8 cellular contexts compared by ENCODE assay signal in the genomic region with DNA sequence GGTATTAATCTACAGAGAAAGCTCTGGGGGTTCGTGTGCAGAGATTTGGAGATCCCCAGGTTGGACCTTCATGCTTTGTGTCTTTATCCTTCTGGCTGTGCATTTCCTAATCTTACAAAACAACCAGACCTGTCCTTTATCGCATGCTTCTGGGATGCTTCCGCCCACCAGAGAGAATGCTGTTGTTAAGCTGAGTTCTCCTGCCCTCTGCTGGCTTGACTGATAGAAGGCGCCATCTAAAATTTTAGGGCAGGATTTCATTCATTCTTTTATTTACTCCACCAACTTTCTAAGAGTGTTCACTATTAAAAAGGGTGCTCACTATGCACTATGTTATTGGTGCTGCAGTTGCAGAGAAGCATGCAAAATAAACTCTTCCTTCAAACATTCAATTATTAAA. TPM values are rescaled to one million over a fixed set of nuclear protein-coding genes. Genes with fewer than 3 reads are reported as not detected.
A peak's percentile ranks its signal among the peaks of the same experiment; 100 is the strongest.
DNase-seq lines count a peak whose midpoint lies in the region; ATAC-seq, FAIRE-seq and TF ChIP-seq lines count a peak whose summit lies in the region.

No MANE protein-coding gene starts in this region.

- no peak overlapping the region for H3K27ac Mint-ChIP-seq in immature natural killer cell

- FAIRE-seq in K562 (lab: Jason Lieb, UNC), result peak; percentile 89

- H2AFZ ChIP-seq in OCI-LY1 (ENCODE audit: low read length), result no peak overlapping the region
- H2AFZ ChIP-seq in K562 (ENCODE audit: low read depth, low read length), result no peak overlapping the region

- BruUV-seq in K562 (replicated peaks; lab: Mats Ljungman, UMichigan), result no TSS peak

- no peaks in the 10 kb centered on the region for H3K4me1 Mint-ChIP-seq in immature natural killer cell

- H3K4me3 Mint-ChIP-seq in immature natural killer cell, result no peak overlapping the region

- H4K20me1 ChIP-seq in OCI-LY1 (ENCODE audit: insufficient read depth, low read length), result no peaks in the 10 kb centered on the region
- no peaks in the 10 kb centered on the region for H4K20me1 ChIP-seq in K562 (replicated peaks; ENCODE audit: control insufficient read depth, insufficient read depth, low read length)

- ATAC-seq in HG03521 (IDR thresholded peaks at IDR 0.05; ENCODE audit: unreplicated experiment) (peak; percentile 48), K562 (peak; percentile 93)

- CTCF ChIA-PET in K562 (lab: Yijun Ruan, JAX; ENCODE audit: low intra/inter-chr PET ratio), result interaction anchor here (0.6 to 5.2 kb wide), 11 partner anchors 36 to 1695 kb away, joined by 3 to 147 read pairs (median 4); no protein-coding TSS in a partner anchor

- no peak overlapping the region for H3K9ac ChIP-seq in OCI-LY1 (ENCODE audit: low read length)
- H3K9ac ChIP-seq in K562 (ENCODE audit: insufficient read depth in 1 of 2, low read depth in 2 of 2, low read length in 2 of 2), result no peak overlapping the region

- POLR2A ChIA-PET in K562 (lab: Yijun Ruan, JAX), result interaction anchor here (0.9 to 2.8 kb wide), 2 partner anchors 9 to 359 kb away, joined by 3 to 15 read pairs; no protein-coding TSS in a partner anchor

- in situ Hi-C loops in K562 (cut with MboI), result loop anchor here (5.0 kb wide), 2 partner anchors 362 to 452 kb away; no protein-coding TSS in a partner anchor

- H3K9me3 ChIP-seq in OCI-LY1 (ENCODE audit: low read length), result no peaks in the 10 kb centered on the region
- no peaks in the 10 kb centered on the region for H3K9me3 ChIP-seq in K562 (replicated peaks; ENCODE audit: control insufficient read depth, insufficient read depth, low read depth, low read length)
- no peaks in the 10 kb centered on the region for H3K9me3 ChIP-seq in effector memory CD4-positive, alpha-beta T cell (ENCODE audit: control insufficient read depth, low read length)

- no peaks in the 10 kb centered on the region for H3F3A ChIP-seq in OCI-LY1 (ENCODE audit: insufficient read depth, low read length)

- no peaks in the 10 kb centered on the region for H3K36me3 ChIP-seq in OCI-LY1 (ENCODE audit: insufficient read depth, low read length)
- H3K36me3 ChIP-seq in K562 (ENCODE audit: control insufficient read depth, insufficient read depth, low read length), result no peaks in the 10 kb centered on the region
- H3K36me3 ChIP-seq in effector memory CD4-positive, alpha-beta T cell (ENCODE audit: control insufficient read depth, insufficient read depth, low read length), result no peaks in the 10 kb centered on the region

- no peaks in the 10 kb centered on the region for H3K9me2 ChIP-seq in OCI-LY1 (ENCODE audit: low read depth, low read length)

- H3K36me3 Mint-ChIP-seq in immature natural killer cell, result no peaks in the 10 kb centered on the region

- peaks cover 0 to 1% (median 0%) of the 10 kb centered on the region in 6 donors for H3K9me3 Mint-ChIP-seq in immature natural killer cell

- H3K4me1 ChIP-seq in OCI-LY1 (ENCODE audit: insufficient read depth, low read length, severe bottlenecking), result peaks cover 4% of the 10 kb centered on the region
- peaks cover 0 to 4% of the 10 kb centered on the region in 2 experiments; a peak in 1 of 5 replicates for H3K4me1 ChIP-seq in K562 (replicated peaks in 1 of 2; ENCODE audit: control insufficient read depth in 2 of 2, insufficient read depth in 2 of 2, low read length in 2 of 2)
- H3K4me1 ChIP-seq in effector memory CD4-positive, alpha-beta T cell (ENCODE audit: control insufficient read depth, insufficient read depth, low read length, poor library complexity, severe bottlenecking), result no peaks in the 10 kb centered on the region

- TF ChIP-seq POLR2A in K562 (conservative IDR thresholded peaks at IDR 0.05), result no peak

- no peak overlapping the region for H3K4me2 ChIP-seq in OCI-LY1 (ENCODE audit: low read length)
- no peak overlapping the region for H3K4me2 ChIP-seq in K562 (ENCODE audit: insufficient read depth, low read length)

- H3K27me3 Mint-ChIP-seq in immature natural killer cell (ENCODE audit: low read depth in 3 of 3), result peaks cover 2 to 14% (median 8%) of the 10 kb centered on the region in 3 donors

- TF ChIP-seq CTCF in OCI-LY1 (IDR thresholded peaks at IDR 0.05; ENCODE audit: low read length) (peak; percentile 96), K562 (IDR thresholded peaks at IDR 0.05 in 2 of 3, conservative IDR thresholded peaks at IDR 0.05 in 1 of 3; ENCODE audit: insufficient read depth in 2 of 3, low read depth in 1 of 3, low read length in 3 of 3) (peak; percentile 68 to 81 (median 77))

- TF ChIP-seq RAD21 in K562 (CRISPR knock-in tag; conservative IDR thresholded peaks at IDR 0.05 in 1 of 2, IDR thresholded peaks at IDR 0.05 in 1 of 2), result peak; percentile 92 to 95

- H3K79me2 ChIP-seq in OCI-LY1 (ENCODE audit: insufficient read depth, low read length) (no peaks in the 10 kb centered on the region), K562 (ENCODE audit: control insufficient read depth, insufficient read depth, low read length) (no peaks in the 10 kb centered on the region)

- intact Hi-C loops in K562 (cut with micrococcal nuclease), result loop anchor here (1.0 to 2.0 kb wide), 6 partner anchors 35 to 566 kb away; no protein-coding TSS in a partner anchor

- H3K27me3 ChIP-seq in OCI-LY1 (ENCODE audit: insufficient read depth, low read length), result no peaks in the 10 kb centered on the region
- H3K27me3 ChIP-seq in K562 (ENCODE audit: control insufficient read depth in 2 of 2, insufficient read depth in 2 of 2, low read length in 2 of 2), result no peaks in the 10 kb centered on the region
- no peaks in the 10 kb centered on the region for H3K27me3 ChIP-seq in effector memory CD4-positive, alpha-beta T cell (replicated peaks; ENCODE audit: control insufficient read depth, insufficient read depth, low read length, poor library complexity, severe bottlenecking)

- no peak overlapping the region for H3K27ac ChIP-seq in OCI-LY1 (ENCODE audit: low read depth, low read length, poor library complexity, severe bottlenecking)
- no peak overlapping the region for H3K27ac ChIP-seq in K562 (ENCODE audit: extremely low read depth, low read depth, low read length)
- no peak overlapping the region for H3K27ac ChIP-seq in effector memory CD4-positive, alpha-beta T cell (ENCODE audit: insufficient read depth, low read length, poor library complexity, severe bottlenecking)

- no peaks in the 10 kb centered on the region for H3K9me1 ChIP-seq in K562 (ENCODE audit: control insufficient read depth, insufficient read depth, low read length)

- DNase-seq in DMS153 treated with DMSO at 0.1 percent for 48 hours (lab: John Stamatoyannopoulos, UW; ENCODE audit: unreplicated experiment) (peak; percentile 8), K562 (ENCODE audit: extremely low read depth in 1 of 4, low spot score in 3 of 4) (peak; percentile 14 to 68 (median 38)), immature natural killer cell (peak in 2 of 3 donors; percentile 4 to 8), activated gamma-delta T cell treated with Interleukin-2 at 50 U/mL for 16 hours (no peak)
- peak; percentile 7 for DNase-seq in stimulated activated CD4-positive, alpha-beta T cell treated with anti-CD3 and anti-CD28 coated beads, Interleukin-4, amount 100 ng/mL, for 1 hour
- DNase-seq in effector memory CD4-positive, alpha-beta T cell, result no peak

- no peak for TF ChIP-seq EP300 in K562 (IDR thresholded peaks at IDR 0.05; ENCODE audit: low read length)

- WGBS in K562 (ENCODE audit: insufficient coverage, low coverage, missing lambda C conversion rate), result 2% methylated on average over 4 of the region's 4 CpGs

- no peak overlapping the region for H3K4me3 ChIP-seq in OCI-LY1 (ENCODE audit: low read depth, low read length, poor library complexity, severe bottlenecking)
- H3K4me3 ChIP-seq in K562, result no peak overlapping the region
- H3K4me3 ChIP-seq in effector memory CD4-positive, alpha-beta T cell (ENCODE audit: insufficient read depth, low read depth, low read length, poor library complexity, severe bottlenecking), result no peak overlapping the region

TF ChIP-seq in K562, 482 proteins besides CTCF, POLR2A, EP300 and RAD21 (continues in another document):
- peak; percentile 56; the same call in 1 of the 2 replicates for TF ChIP-seq STAG1 (CRISPR knock-in tag; IDR thresholded peaks at IDR 0.05; ENCODE audit: borderline replicate concordance)

RNA-seq across cellular contexts. Expression of a gene that starts 8.7 kb away (rescaled TPM):
- total RNA-seq in K562 (2011; cell fraction: chromatin; rRNA removed; ENCODE audit: low replicate concordance), result not detected in 2 replicates
- total RNA-seq in K562 (2011; cell fraction: nucleolus; rRNA removed), result not detected in 2 replicates
- total RNA-seq in K562 (2011; cell fraction: nucleoplasm; rRNA removed), result not detected in 2 replicates
- total RNA-seq in K562 (2014; rRNA removed) (not detected in 2 replicates), K562 (2014; rRNA removed; fragmentation: Illumina TruSeq; extraction: Trizol) (not detected in 2 replicates), K562 (2015; rRNA removed; fragmentation: Illumina TruSeq; extraction: Trizol) (not detected in 2 replicates), K562 (2021) (not detected in 2 replicates)
- polyA plus RNA-seq in K562 (2011; rRNA removed) (not detected in 2 replicates), K562 (2014; fragmentation: Illumina TruSeq; extraction: Trizol) (not detected in 2 replicates), K562 (2014; fragmentation: Nextera tagmentation; extraction: Ambion mirVana) (not detected), K562 (2014; rRNA removed) (not detected in 2 replicates), immature natural killer cell (not detected)
- polyA plus RNA-seq in K562 (2011; cell fraction: cytosol; rRNA removed), result not detected in 2 replicates
- polyA plus RNA-seq in K562 (2011; cell fraction: nucleus; rRNA removed), result not detected in 2 replicates
- not detected in 2 replicates for polyA plus RNA-seq in K562 (2012)
- not detected in 2 replicates for polyA minus RNA-seq in K562 (2011; rRNA and poly(A)+ RNA removed)
- polyA minus RNA-seq in K562 (2011; cell fraction: cytosol; rRNA and poly(A)+ RNA removed), result not detected in 2 replicates
- not detected in 2 replicates for polyA minus RNA-seq in K562 (2011; cell fraction: nucleus; rRNA and poly(A)+ RNA removed)

RNA-seq across cellular contexts. Expression of a gene that starts 23.5 kb away (rescaled TPM):
- not detected in 2 replicates for total RNA-seq in K562 (2011; cell fraction: chromatin; rRNA removed; ENCODE audit: low replicate concordance)
- total RNA-seq in K562 (2011; cell fraction: nucleolus; rRNA removed), result not detected in 2 replicates
- not detected in 2 replicates for total RNA-seq in K562 (2011; cell fraction: nucleoplasm; rRNA removed)
- total RNA-seq in K562 (2014; rRNA removed) (not detected in 2 replicates), K562 (2014; rRNA removed; fragmentation: Illumina TruSeq; extraction: Trizol) (not detected in 2 replicates), K562 (2015; rRNA removed; fragmentation: Illumina TruSeq; extraction: Trizol) (not detected in 2 replicates), K562 (2021) (not detected in 2 replicates)
- polyA plus RNA-seq in K562 (2011; rRNA removed) (not detected in 2 replicates), K562 (2014; fragmentation: Illumina TruSeq; extraction: Trizol) (not detected in 2 replicates), K562 (2014; fragmentation: Nextera tagmentation; extraction: Ambion mirVana) (not detected), K562 (2014; rRNA removed) (not detected in 2 replicates), immature natural killer cell (not detected)
- not detected in 2 replicates for polyA plus RNA-seq in K562 (2011; cell fraction: cytosol; rRNA removed)
- polyA plus RNA-seq in K562 (2011; cell fraction: nucleus; rRNA removed), result not detected in 2 replicates
- polyA plus RNA-seq in K562 (2012), result not detected in 2 replicates
- not detected in 2 replicates for polyA minus RNA-seq in K562 (2011; rRNA and poly(A)+ RNA removed)
- not detected in 2 replicates for polyA minus RNA-seq in K562 (2011; cell fraction: cytosol; rRNA and poly(A)+ RNA removed)
- polyA minus RNA-seq in K562 (2011; cell fraction: nucleus; rRNA and poly(A)+ RNA removed), result not detected in 2 replicates

Comparison
In these comparisons a context has a peak if more than half of its experiments do, and no peak if none do; other contexts are left out.
1. DNase-seq: peak in DMS153 treated with DMSO at 0.1 percent for 48 hours (single experiment), K562 (4 of 4), immature natural killer cell (2 of 3) and stimulated activated CD4-positive, alpha-beta T cell treated with anti-CD3 and anti-CD28 coated beads, Interleukin-4, amount 100 ng/mL, for 1 hour (single experiment); none in effector memory CD4-positive, alpha-beta T cell (0 of 3) and activated gamma-delta T cell treated with Interleukin-2 at 50 U/mL for 16 hours (single experiment).